9 cellular contexts compared by ENCODE assay signal in the genomic region with DNA sequence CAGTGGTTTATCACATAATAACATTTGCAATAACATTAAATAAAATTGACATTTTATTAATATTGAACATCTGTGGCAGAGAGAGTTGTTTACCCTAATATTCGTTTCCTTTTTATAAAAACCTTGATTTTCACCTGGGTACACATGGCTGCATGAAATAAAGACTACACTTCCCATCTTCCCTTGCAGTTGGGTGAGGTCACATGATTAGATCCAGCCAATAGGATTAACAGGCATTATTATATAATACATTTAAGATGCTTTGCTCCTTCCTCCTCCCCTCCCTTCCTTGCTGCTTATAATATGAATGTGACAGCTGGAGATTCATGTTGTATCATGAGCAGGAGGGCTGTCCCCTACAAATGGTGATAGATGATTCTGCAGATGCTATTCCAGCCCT.
DNase-seq lines count a peak whose midpoint lies in the region; ATAC-seq and TF ChIP-seq lines count a peak whose summit lies in the region.
"Had no signal": no experiment of that assay in that cellular context is flagged by ENCODE, and none has a peak within 500 bp of the region (broad histone marks: within the 10 kb centered on the region; RNA-seq: fewer than 3 reads in every experiment).

No MANE protein-coding gene starts in this region.

- H3K4me2 ChIP-seq in HCT116 (ENCODE audit: low read length), result no peak overlapping the region

- H3K4me1 ChIP-seq in HCT116 (ENCODE audit: control insufficient read depth in 1 of 2, insufficient read depth in 2 of 2, low read length in 2 of 2), result no peaks in the 10 kb centered on the region

- no peaks in the 10 kb centered on the region for H3K36me3 ChIP-seq in HCT116 (ENCODE audit: control insufficient read depth in 1 of 2, insufficient read depth in 2 of 2, low read length in 2 of 2)

- H3K79me2 ChIP-seq in HCT116 (ENCODE audit: insufficient read depth, low read length), result no peaks in the 10 kb centered on the region

- no peak for TF ChIP-seq POLR2A in HCT116 (IDR thresholded peaks at IDR 0.05; ENCODE audit: borderline replicate concordance, extremely low read depth, insufficient read depth, insufficient read length)

- no peaks in the 10 kb centered on the region for H3K9me3 ChIP-seq in HCT116 (ENCODE audit: control insufficient read depth in 1 of 2, insufficient read depth in 1 of 2, low read depth in 1 of 2, low read length in 2 of 2)

- in situ Hi-C loops in GM13977 (cut with MboI; ENCODE audit: low pct_unique_long_range_greater_than_20kb, low sequenced_read_pairs, unreplicated experiment), result no loop called here

- POLR2A ChIA-PET in HCT116 (lab: Charles Lee), result no interaction called here

- H3K27me3 ChIP-seq in HCT116 (ENCODE audit: insufficient read depth, low read length), result no peaks in the 10 kb centered on the region

- DNase-seq in GM13977 (ENCODE audit: low spot score) (peak; percentile 36), HCT116 (ENCODE audit: low read depth, low spot score) (peak; percentile 70), NCI-H82 treated with DMSO at 0.1 percent for 48 hours (lab: John Stamatoyannopoulos, UW; ENCODE audit: unreplicated experiment) (peak; percentile 58), iPS-NIHi11 (ENCODE audit: low spot score) (peak; percentile 68), NCI-H2029 (lab: John Stamatoyannopoulos, UW) (no peak), KG1 (lab: John Stamatoyannopoulos, UW) (no peak)
- DNase-seq in activated naive CD4-positive, alpha-beta T cell treated with anti-CD3 and anti-CD28 coated beads, Interleukin-2, amount 50 U/mL, for 16 hours, result no peak
- DNase-seq in activated CD4-positive, CD25-positive, alpha-beta regulatory T cell (lab: John Stamatoyannopoulos, UW), result no peak

- H3K9ac ChIP-seq in HCT116 (ENCODE audit: low read length), result no peak overlapping the region

- TF ChIP-seq CTCF in GM13977 (IDR thresholded peaks at IDR 0.05; ENCODE audit: extremely low read depth, insufficient read depth, missing control alignments) (no peak), HCT116 (IDR thresholded peaks at IDR 0.05 in 2 of 3, conservative IDR thresholded peaks at IDR 0.05 in 1 of 3; ENCODE audit: borderline replicate concordance in 1 of 3, insufficient read depth in 1 of 3, low read depth in 2 of 3, low read length in 2 of 3) (no peak)

- RAD21 ChIA-PET in HCT116 (lab: Charles Lee; ENCODE audit: low non-redundant PET in 1 of 2, low total read pairs in 2 of 2, uncharacterized antibody in 2 of 2, unreplicated experiment in 2 of 2), result no interaction called here

- H3K27ac ChIP-seq in HCT116 (ENCODE audit: low read depth, low read length), result no peak overlapping the region
- H3K27ac ChIP-seq: HL-60 had no signal

- no peak overlapping the region for H3K4me3 ChIP-seq in HCT116 (replicated peaks in 1 of 2; ENCODE audit: low read depth in 1 of 2, low read length in 2 of 2)

- no peaks in the 10 kb centered on the region for H4K20me1 ChIP-seq in HCT116 (ENCODE audit: insufficient read depth)

- ATAC-seq in HCT116, result peak; percentile 93

- no peaks in the 10 kb centered on the region for H3K9me2 ChIP-seq in HCT116 (ENCODE audit: insufficient read depth)

- peak overlapping the region; percentile 78 for H2AFZ ChIP-seq in HCT116 (ENCODE audit: low read depth, low read length, poor library complexity, severe bottlenecking)

- BruUV-seq in HCT116 (replicated peaks; lab: Mats Ljungman, UMichigan), result no TSS peak

- CTCF ChIA-PET in HCT116 (lab: Charles Lee), result interaction anchor here (0.9 to 1.0 kb wide), 3 partner anchors 20 to 88 kb away, joined by 3 to 5 read pairs (median 3); no protein-coding TSS in a partner anchor

- TF ChIP-seq RAD21 in HCT116 (IDR thresholded peaks at IDR 0.05; ENCODE audit: low read depth), result no peak

- intact Hi-C loops in HCT116 (cut with micrococcal nuclease), result no loop called here

TF ChIP-seq in HCT116, 20 proteins besides CTCF, POLR2A, EP300 and RAD21:
- TF ChIP-seq ELF1 (IDR thresholded peaks at IDR 0.05; ENCODE audit: borderline replicate concordance, low read depth) (peak; percentile 23; the same call in 1 of the 2 replicates), SP1 (IDR thresholded peaks at IDR 0.05; ENCODE audit: low read depth) (peak; percentile 71; the same call in 1 of the 2 replicates), TCF7L2 (IDR thresholded peaks at IDR 0.05; ENCODE audit: borderline replicate concordance, extremely low read depth, insufficient read depth, insufficient read length) (no peak), YY1 (IDR thresholded peaks at IDR 0.05; ENCODE audit: extremely low read depth, insufficient replicate concordance, low read depth, low read length) (peak; percentile 74)
- TF ChIP-seq, protein P1, sequence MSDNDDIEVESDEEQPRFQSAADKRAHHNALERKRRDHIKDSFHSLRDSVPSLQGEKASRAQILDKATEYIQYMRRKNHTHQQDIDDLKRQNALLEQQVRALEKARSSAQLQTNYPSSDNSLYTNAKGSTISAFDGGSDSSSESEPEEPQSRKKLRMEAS (IDR thresholded peaks at IDR 0.05), result no peak
- TF ChIP-seq, protein P2, sequence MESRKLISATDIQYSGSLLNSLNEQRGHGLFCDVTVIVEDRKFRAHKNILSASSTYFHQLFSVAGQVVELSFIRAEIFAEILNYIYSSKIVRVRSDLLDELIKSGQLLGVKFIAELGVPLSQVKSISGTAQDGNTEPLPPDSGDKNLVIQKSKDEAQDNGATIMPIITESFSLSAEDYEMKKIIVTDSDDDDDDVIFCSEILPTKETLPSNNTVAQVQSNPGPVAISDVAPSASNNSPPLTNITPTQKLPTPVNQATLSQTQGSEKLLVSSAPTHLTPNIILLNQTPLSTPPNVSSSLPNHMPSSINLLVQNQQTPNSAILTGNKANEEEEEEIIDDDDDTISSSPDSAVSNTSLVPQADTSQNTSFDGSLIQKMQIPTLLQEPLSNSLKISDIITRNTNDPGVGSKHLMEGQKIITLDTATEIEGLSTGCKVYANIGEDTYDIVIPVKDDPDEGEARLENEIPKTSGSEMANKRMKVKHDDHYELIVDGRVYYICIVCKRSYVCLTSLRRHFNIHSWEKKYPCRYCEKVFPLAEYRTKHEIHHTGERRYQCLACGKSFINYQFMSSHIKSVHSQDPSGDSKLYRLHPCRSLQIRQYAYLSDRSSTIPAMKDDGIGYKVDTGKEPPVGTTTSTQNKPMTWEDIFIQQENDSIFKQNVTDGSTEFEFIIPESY (IDR thresholded peaks at IDR 0.05; ENCODE audit: extremely low read depth, insufficient replicate concordance, low read length), result no peak
TF ChIP-seq in HCT116: peak in this region for 3.

Comparison
In these comparisons a context has a peak if more than half of its experiments do, and no peak if none do; other contexts are left out.
1. DNase-seq: peak in GM13977 (single experiment), HCT116 (single experiment), NCI-H82 treated with DMSO at 0.1 percent for 48 hours (single experiment) and iPS-NIHi11 (single experiment); none in NCI-H2029 (single experiment), activated naive CD4-positive, alpha-beta T cell treated with anti-CD3 and anti-CD28 coated beads, Interleukin-2, amount 50 U/mL, for 16 hours (single experiment), KG1 (single experiment) and activated CD4-positive, CD25-positive, alpha-beta regulatory T cell (0 of 4).